In genomic region chr7:5232874-5233273, GRCh38 we compare ENCODE assay signal across 1 cellular context.
TF ChIP-seq lines count a peak whose summit lies in the region.

No MANE protein-coding gene starts in this region.

TF ChIP-seq in K562, 482 proteins besides CTCF, POLR2A, EP300 and RAD21:
- TF ChIP-seq ARID3A (IDR thresholded peaks at IDR 0.05; ENCODE audit: borderline replicate concordance, low read depth, low read length) (no peak), ZBTB17 (CRISPR knock-in tag; IDR thresholded peaks at IDR 0.05) (no peak), BHLHE40 (IDR thresholded peaks at IDR 0.05; ENCODE audit: low read length) (no peak), ZNF436 (CRISPR knock-in tag; IDR thresholded peaks at IDR 0.05) (no peak), TCF7L2 (IDR thresholded peaks at IDR 0.05; ENCODE audit: low read depth, low read length) (no peak), PKNOX1 (IDR thresholded peaks at IDR 0.05) (no peak), ATF2 (CRISPR knock-in tag; IDR thresholded peaks at IDR 0.05) (no peak), MBD2 (IDR thresholded peaks at IDR 0.05; ENCODE audit: borderline replicate concordance, low read depth) (no peak), ZFP91 (CRISPR knock-in tag; IDR thresholded peaks at IDR 0.05) (no peak), ZC3H11A (IDR thresholded peaks at IDR 0.05; ENCODE audit: low read depth, low read length) (no peak), ZNF717 (CRISPR knock-in tag; IDR thresholded peaks at IDR 0.05) (no peak), ETS2 (tag; IDR thresholded peaks at IDR 0.05; ENCODE audit: borderline replicate concordance, poor library complexity, severe bottlenecking) (no peak), ZNF766 (CRISPR knock-in tag; conservative IDR thresholded peaks at IDR 0.05) (no peak)
